3 cellular contexts compared by ENCODE assay signal in the genomic region with DNA sequence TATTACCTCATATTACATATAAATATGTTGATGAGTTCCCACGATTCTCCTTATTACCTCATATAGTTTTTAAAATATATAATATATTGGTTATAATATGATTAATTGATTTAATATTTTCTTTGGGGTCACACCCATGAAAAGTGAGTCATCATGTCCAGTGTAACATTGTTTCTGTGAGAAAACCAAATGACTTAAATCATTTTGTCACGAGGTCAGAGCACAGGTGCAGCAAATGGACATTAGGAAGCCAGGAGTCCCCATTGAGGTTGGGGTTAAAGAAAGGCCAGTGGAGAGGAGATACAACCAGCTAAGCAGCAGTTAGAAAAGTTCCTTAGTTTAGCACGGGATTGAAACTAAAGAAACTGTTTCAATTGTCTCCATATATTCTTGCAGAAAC.
"Had no signal": no experiment of that assay in that cellular context is flagged by ENCODE, and none has a peak within 500 bp of the region (broad histone marks: within the 10 kb centered on the region; RNA-seq: fewer than 3 reads in every experiment).

No MANE protein-coding gene starts in this region.

- ATAC-seq: GM12878 had no signal

- H3K4me3 ChIP-seq: GM12878 had no signal

- DNase-seq: GDM1, GF-D8 had no signal
